8 cellular contexts compared by ENCODE assay signal in genomic region chr11:2700415-2701211, GRCh38. TPM values are rescaled to one million over a fixed set of nuclear protein-coding genes. Genes with fewer than 3 reads are reported as not detected.
DNase-seq lines count a peak whose midpoint lies in the region; ATAC-seq, FAIRE-seq and TF ChIP-seq lines count a peak whose summit lies in the region.

No MANE protein-coding gene starts in this region.

- intact Hi-C loops in activated CD8-positive, alpha-beta T cell treated with anti-CD3 and anti-CD28 coated beads for 36 hours (cut with micrococcal nuclease): no loop called here

- peak overlapping the region; percentile 62 for H3K4me2 ChIP-seq in KMS-11

- H3K27me3 ChIP-seq in KMS-11 (ENCODE audit: insufficient read depth, low read depth): no peaks in the 10 kb centered on the region

- H3K4me3 Mint-ChIP-seq in activated CD8-positive, alpha-beta T cell treated with anti-CD3 and anti-CD28 coated beads for 36 hours: peak overlapping the region; percentile 78
- peak overlapping the region; percentile 42 to 88 (median 76) for H3K4me3 Mint-ChIP-seq in naive thymus-derived CD8-positive, alpha-beta T cell

- POLR2A ChIA-PET in activated CD8-positive, alpha-beta T cell treated with anti-CD3 and anti-CD28 coated beads for 36 hours (lab: Charles Lee): interaction anchor here (0.6 to 1.0 kb wide), 3 partner anchors 10 to 187 kb away, joined by 3 read pairs; no protein-coding TSS in a partner anchor
- POLR2A ChIA-PET in naive thymus-derived CD8-positive, alpha-beta T cell (lab: Charles Lee): no interaction called here

- H3K4me1 ChIP-seq in KMS-11 (ENCODE audit: low read depth, poor library complexity, severe bottlenecking): peaks cover 33% of the 10 kb centered on the region

- peak overlapping the region; percentile 92 for H3K9ac ChIP-seq in KMS-11

- no peak overlapping the region for H3K4me3 ChIP-seq in KMS-11 (IDR thresholded peaks at IDR 0.05; ENCODE audit: insufficient read depth, low read depth, low read length)

- no peak for TF ChIP-seq CTCF in KMS-11 (conservative IDR thresholded peaks at IDR 0.05; ENCODE audit: low read depth, low read length)
- no peak for TF ChIP-seq CTCF in activated CD8-positive, alpha-beta T cell treated with anti-CD3 and anti-CD28 coated beads for 36 hours (IDR thresholded peaks at IDR 0.05)

- no peaks in the 10 kb centered on the region for H3K36me3 ChIP-seq in KMS-11 (ENCODE audit: insufficient read depth)

- H3K79me2 ChIP-seq in KMS-11 (ENCODE audit: insufficient read depth, low read depth): peaks cover 41% of the 10 kb centered on the region

- peak overlapping the region; percentile 38 for H3K27ac Mint-ChIP-seq in activated CD8-positive, alpha-beta T cell treated with anti-CD3 and anti-CD28 coated beads for 36 hours
- peak overlapping the region in 2 of 10 donors; percentile 60 to 69 for H3K27ac Mint-ChIP-seq in naive thymus-derived CD8-positive, alpha-beta T cell

- peaks cover 13% of the 10 kb centered on the region for H3K4me1 Mint-ChIP-seq in activated CD8-positive, alpha-beta T cell treated with anti-CD3 and anti-CD28 coated beads for 36 hours (ENCODE audit: low read depth)
- H3K4me1 Mint-ChIP-seq in naive thymus-derived CD8-positive, alpha-beta T cell: peaks cover 1 to 18% (median 10%) of the 10 kb centered on the region in 4 donors

- peak; percentile 44 for FAIRE-seq in GM19239 (lab: Jason Lieb, UNC)

- no peaks in the 10 kb centered on the region for H3K27me3 Mint-ChIP-seq in activated CD8-positive, alpha-beta T cell treated with anti-CD3 and anti-CD28 coated beads for 36 hours
- H3K27me3 Mint-ChIP-seq in naive thymus-derived CD8-positive, alpha-beta T cell: no peaks in the 10 kb centered on the region

- peak overlapping the region; percentile 35 for H2AFZ ChIP-seq in KMS-11 (ENCODE audit: low read depth)

- CTCF ChIA-PET in activated CD8-positive, alpha-beta T cell treated with anti-CD3 and anti-CD28 coated beads for 36 hours (lab: Charles Lee): no interaction called here

- peak overlapping the region; percentile 92 for H3K27ac ChIP-seq in KMS-11

- peak; percentile 27 for DNase-seq in CD1c-positive myeloid dendritic cell (ENCODE audit: extremely low spot score)
- no peak for DNase-seq in GM19239 (ENCODE audit: insufficient read length, low spot score)
- DNase-seq in activated CD8-positive, alpha-beta T cell treated with anti-CD3 and anti-CD28 coated beads for 36 hours: peak; percentile 54
- DNase-seq in fibroblast of peridontal ligament (ENCODE audit: extremely low read depth): peak; percentile 10
- peak in 2 of 10 donors; percentile 18 to 56 for DNase-seq in naive thymus-derived CD8-positive, alpha-beta T cell
- peak; percentile 77 for DNase-seq in ureter (ENCODE audit: low spot score)
- DNase-seq in SHP77 treated with DMSO at 0.1 percent for 48 hours (lab: John Stamatoyannopoulos, UW): no peak

- peaks cover 18% of the 10 kb centered on the region for H4K20me1 ChIP-seq in KMS-11 (ENCODE audit: insufficient read depth)

- peaks cover 1% of the 10 kb centered on the region for H3K9me3 Mint-ChIP-seq in activated CD8-positive, alpha-beta T cell treated with anti-CD3 and anti-CD28 coated beads for 36 hours
- H3K9me3 Mint-ChIP-seq in naive thymus-derived CD8-positive, alpha-beta T cell: peaks cover 0 to 6% (median 0%) of the 10 kb centered on the region in 9 donors

- H3K36me3 Mint-ChIP-seq in activated CD8-positive, alpha-beta T cell treated with anti-CD3 and anti-CD28 coated beads for 36 hours (ENCODE audit: low read depth): peaks cover 6% of the 10 kb centered on the region
- H3K36me3 Mint-ChIP-seq in naive thymus-derived CD8-positive, alpha-beta T cell: peaks cover under 1 to 14% (median 10%) of the 10 kb centered on the region in 3 donors

- peak; percentile 11 for ATAC-seq in activated CD8-positive, alpha-beta T cell treated with anti-CD3 and anti-CD28 coated beads for 36 hours
- no peak for ATAC-seq in naive thymus-derived CD8-positive, alpha-beta T cell

RNA-seq across cellular contexts. Expression of gene KCNQ1OT1, which starts 0.8 kb away (rescaled TPM):
- under 1 TPM; 0.22 to 0.23 TPM for total RNA-seq in activated CD8-positive, alpha-beta T cell treated with anti-CD3 and anti-CD28 coated beads for 36 hours
- under 1 TPM; 0.21 to 0.22 TPM for total RNA-seq in naive thymus-derived CD8-positive, alpha-beta T cell
- under 1 TPM; 0.03 to 0.05 (median 0.05) TPM for polyA plus RNA-seq in naive thymus-derived CD8-positive, alpha-beta T cell
- 5.0 TPM for total RNA-seq in ureter

Comparison
In these comparisons a context has a peak if more than half of its experiments do, and no peak if none do; other contexts are left out.
1. DNase-seq: peak in CD1c-positive myeloid dendritic cell (single experiment), activated CD8-positive, alpha-beta T cell treated with anti-CD3 and anti-CD28 coated beads for 36 hours (single experiment), fibroblast of peridontal ligament (single experiment) and ureter (single experiment); none in GM19239 (single experiment) and SHP77 treated with DMSO at 0.1 percent for 48 hours (single experiment).